23 cellular contexts compared by ENCODE assay signal in genomic region chr1:54365020-54365797, GRCh38. TPM values are rescaled to one million over a fixed set of nuclear protein-coding genes. Genes with fewer than 3 reads are reported as not detected.
DNase-seq lines count a peak whose midpoint lies in the region; ATAC-seq, FAIRE-seq and TF ChIP-seq lines count a peak whose summit lies in the region.
"Had no signal": no experiment of that assay in that cellular context is flagged by ENCODE, and none has a peak within 500 bp of the region (broad histone marks: within the 10 kb centered on the region; RNA-seq: fewer than 3 reads in every experiment).

No MANE protein-coding gene starts in this region.

- 0 out of 2 replicates have a peak, but pooled peaks cover 1% of the 10 kb centered on the region for H3K9me2 ChIP-seq in GM23338 (ENCODE audit: insufficient read depth)

- CTCF ChIA-PET in K562 (lab: Yijun Ruan, JAX; ENCODE audit: low intra/inter-chr PET ratio): interaction anchor here (0.5 kb wide), 1 partner anchor 41 kb away, joined by 4 read pairs; the partner anchor contains the start of gene SSBP3

- peak overlapping the region; percentile 38; the same call in 2 of the 3 replicates for H3K4me3 Mint-ChIP-seq in GM23338
- H3K4me3 Mint-ChIP-seq: activated CD4-positive, alpha-beta T cell treated with anti-CD3 and anti-CD28 coated beads for 36 hours; activated CD8-positive, alpha-beta memory T cell treated with anti-CD3 and anti-CD28 coated beads, Interleukin-2, amount 10 ng/mL, durations not matched to agents 7 days and 5 days; immature natural killer cell had no signal

- no peaks in the 10 kb centered on the region for H3K9me3 ChIP-seq in K562 (replicated peaks; ENCODE audit: control insufficient read depth, insufficient read depth, low read depth, low read length)
- H3K9me3 ChIP-seq: ascending aorta, ovary, thoracic aorta had no signal

- no peak for DNase-seq in GM23338 (ENCODE audit: low spot score)
- peak in 1 of 4 experiments; percentile 32 for DNase-seq in K562 (ENCODE audit: extremely low read depth in 1 of 4, low spot score in 3 of 4)
- peak; percentile 89 for DNase-seq in left lobe of liver (ENCODE audit: low spot score)
- DNase-seq in pons (ENCODE audit: low spot score): peak; percentile 76
- DNase-seq in coronary artery (ENCODE audit: low spot score): no peak
- DNase-seq: activated CD4-positive, alpha-beta T cell treated with anti-CD3 and anti-CD28 coated beads for 36 hours; activated CD8-positive, alpha-beta memory T cell treated with anti-CD3 and anti-CD28 coated beads, Interleukin-2, amount 10 ng/mL, durations not matched to agents 7 days and 5 days; activated gamma-delta T cell; Calu3; erythroblast; immature natural killer cell; MM.1S; NCI-H187 treated with DMSO at 0.1 percent for 48 hours; NCI-H510A treated with DMSO at 0.1 percent for 48 hours; ovary; SHP77; stimulated activated CD4-positive, alpha-beta T cell treated with anti-CD3 and anti-CD28 coated beads, Interleukin-4, amount 100 ng/mL, for 24 hours; T-helper 2 cell had no signal

- peak overlapping the region; percentile 84 for H3K27ac Mint-ChIP-seq in GM23338
- H3K27ac Mint-ChIP-seq: activated CD4-positive, alpha-beta T cell treated with anti-CD3 and anti-CD28 coated beads for 36 hours; activated CD8-positive, alpha-beta memory T cell treated with anti-CD3 and anti-CD28 coated beads, Interleukin-2, amount 10 ng/mL, durations not matched to agents 7 days and 5 days had no signal

- ATAC-seq in GM23338 (peak; percentile 6), K562 (peak; percentile 32; the same call in 2 of the 3 replicates), left lobe of liver (peak; percentile 88), GM19395 (IDR thresholded peaks at IDR 0.05; ENCODE audit: unreplicated experiment) (no peak), GM19452 (IDR thresholded peaks at IDR 0.05; ENCODE audit: unreplicated experiment) (no peak), HG03342 (IDR thresholded peaks at IDR 0.05; ENCODE audit: unreplicated experiment) (no peak)
- ATAC-seq: activated CD4-positive, alpha-beta T cell treated with anti-CD3 and anti-CD28 coated beads for 36 hours; activated CD8-positive, alpha-beta memory T cell treated with anti-CD3 and anti-CD28 coated beads, Interleukin-2, amount 10 ng/mL, durations not matched to agents 7 days and 5 days had no signal

- H2AFZ ChIP-seq in GM23338 (no peak overlapping the region), K562 (ENCODE audit: low read depth, low read length) (no peak overlapping the region)

- H3K9ac ChIP-seq in K562 (ENCODE audit: insufficient read depth in 1 of 2, low read depth in 2 of 2, low read length in 2 of 2): peak overlapping the region in 1 of 2 experiments; percentile 28; a peak in 2 of 4 replicates

- FAIRE-seq in K562 (lab: Jason Lieb, UNC): no peak

- POLR2A ChIA-PET in K562 (lab: Yijun Ruan, JAX): interaction anchor here (0.6 to 1.7 kb wide), 4 partner anchors 9 to 124 kb away, joined by 3 to 6 read pairs (median 4); no protein-coding TSS in a partner anchor

- no peaks in the 10 kb centered on the region for H3K36me3 ChIP-seq in GM23338 (ENCODE audit: insufficient read depth)
- H3K36me3 ChIP-seq in K562 (ENCODE audit: control insufficient read depth, insufficient read depth, low read length): peaks cover 31% of the 10 kb centered on the region
- H3K36me3 ChIP-seq: ascending aorta, ovary, thoracic aorta had no signal

- TF ChIP-seq POLR2A in K562 (conservative IDR thresholded peaks at IDR 0.05): no peak

- peaks cover 6% of the 10 kb centered on the region; the same call in 1 of the 2 replicates for H3F3A ChIP-seq in GM23338 (replicated peaks; ENCODE audit: low read depth)

- no peaks in the 10 kb centered on the region for H3K9me3 Mint-ChIP-seq in GM23338
- H3K9me3 Mint-ChIP-seq: immature natural killer cell had no signal

- intact Hi-C loops in K562 (cut with micrococcal nuclease): no loop called here

- H3K4me1 Mint-ChIP-seq in GM23338: peaks cover 87% of the 10 kb centered on the region

- H3K27me3 ChIP-seq in GM23338 (ENCODE audit: insufficient read depth): no peaks in the 10 kb centered on the region
- no peaks in the 10 kb centered on the region for H3K27me3 ChIP-seq in K562 (ENCODE audit: control insufficient read depth in 2 of 2, insufficient read depth in 2 of 2, low read length in 2 of 2)
- H3K27me3 ChIP-seq: ascending aorta, ovary had no signal

- no TSS peak for BruUV-seq in K562 (replicated peaks; lab: Mats Ljungman, UMichigan)

- H3K27me3 Mint-ChIP-seq in GM23338 (ENCODE audit: insufficient read depth, low read depth, poor library complexity): peaks cover 19% of the 10 kb centered on the region
- H3K27me3 Mint-ChIP-seq: activated CD4-positive, alpha-beta T cell treated with anti-CD3 and anti-CD28 coated beads for 36 hours; activated CD8-positive, alpha-beta memory T cell treated with anti-CD3 and anti-CD28 coated beads, Interleukin-2, amount 10 ng/mL, durations not matched to agents 7 days and 5 days had no signal

- in situ Hi-C loops in K562 (cut with MboI): no loop called here

- H3K9me1 ChIP-seq in K562 (ENCODE audit: control insufficient read depth, insufficient read depth, low read length): peaks cover 17% of the 10 kb centered on the region

- peaks cover 11% of the 10 kb centered on the region; the same call in 2 of the 3 replicates for H3K36me3 Mint-ChIP-seq in GM23338 (ENCODE audit: low read depth)

- H4K20me1 ChIP-seq in GM23338 (replicated peaks; ENCODE audit: insufficient read depth) (peaks cover 48% of the 10 kb centered on the region), K562 (replicated peaks; ENCODE audit: control insufficient read depth, insufficient read depth, low read length) (peaks cover 46% of the 10 kb centered on the region; the same call in 1 of the 2 replicates)

- H3K4me2 ChIP-seq in GM23338: peak overlapping the region; percentile 57
- no peak overlapping the region for H3K4me2 ChIP-seq in K562 (ENCODE audit: insufficient read depth, low read length)

- no peak for TF ChIP-seq RAD21 in K562 (CRISPR knock-in tag; conservative IDR thresholded peaks at IDR 0.05 in 1 of 2, IDR thresholded peaks at IDR 0.05 in 1 of 2)

- H3K4me3 ChIP-seq in GM23338 (0 out of 2 replicates have a peak overlapping the region, but pooled peaks have one; percentile 31), K562 (no peak overlapping the region), coronary artery (no peak overlapping the region)
- H3K4me3 ChIP-seq: ascending aorta, ovary, thoracic aorta had no signal

- H3K79me2 ChIP-seq in GM23338 (replicated peaks; ENCODE audit: insufficient read depth) (peaks cover 100% of the 10 kb centered on the region), K562 (ENCODE audit: control insufficient read depth, insufficient read depth, low read length) (peaks cover 78% of the 10 kb centered on the region)

- whole genome bisulfite sequencing in K562 (ENCODE audit: insufficient coverage, low coverage, missing lambda C conversion rate): 77% methylated on average over 17 of the region's 17 CpGs

- H3K4me1 ChIP-seq in GM23338 (ENCODE audit: insufficient read depth) (peaks cover 81% of the 10 kb centered on the region), K562 (replicated peaks in 1 of 2; ENCODE audit: control insufficient read depth in 2 of 2, insufficient read depth in 2 of 2, low read length in 2 of 2) (peaks cover 8 to 28% of the 10 kb centered on the region in 2 experiments; a peak in 3 of 5 replicates)
- H3K4me1 ChIP-seq: ascending aorta had no signal

- TF ChIP-seq CTCF in GM23338 (conservative IDR thresholded peaks at IDR 0.05; ENCODE audit: low read depth in 2 of 2): no peak
- no peak for TF ChIP-seq CTCF in K562 (IDR thresholded peaks at IDR 0.05 in 2 of 3, conservative IDR thresholded peaks at IDR 0.05 in 1 of 3; ENCODE audit: insufficient read depth in 2 of 3, low read depth in 1 of 3, low read length in 3 of 3)
- TF ChIP-seq CTCF in coronary artery (IDR thresholded peaks at IDR 0.05): no peak

- H3K27ac ChIP-seq in GM23338 (ENCODE audit: low read depth) (peak overlapping the region; percentile 62; the same call in 1 of the 2 replicates), K562 (ENCODE audit: extremely low read depth, low read depth, low read length) (no peak overlapping the region), coronary artery (no peak overlapping the region)
- H3K27ac ChIP-seq: ascending aorta, ovary, thoracic aorta had no signal

- no peak for TF ChIP-seq EP300 in K562 (IDR thresholded peaks at IDR 0.05; ENCODE audit: low read length)

TF ChIP-seq in GM23338, 12 proteins besides CTCF, POLR2A, EP300 and RAD21 (continues in another document):
- no peak for TF ChIP-seq ZNF331 (CRISPR knock-in tag; IDR thresholded peaks at IDR 0.05; ENCODE audit: low read depth)
- no peak for TF ChIP-seq ZNF114 (CRISPR knock-in tag; IDR thresholded peaks at IDR 0.05)
- TF ChIP-seq EZH2 (IDR thresholded peaks at IDR 0.05; ENCODE audit: low read depth, unreplicated experiment): no peak

TF ChIP-seq in K562, 482 proteins besides CTCF, POLR2A, EP300 and RAD21 (continues in another document):
- TF ChIP-seq CAMTA2 (CRISPR knock-in tag; conservative IDR thresholded peaks at IDR 0.05): no peak
- TF ChIP-seq FOSL1 (tag; conservative IDR thresholded peaks at IDR 0.05): no peak
- no peak for TF ChIP-seq OTX1 (CRISPR knock-in tag; IDR thresholded peaks at IDR 0.05)
- no peak for TF ChIP-seq CEBPG (CRISPR knock-in tag; IDR thresholded peaks at IDR 0.05)
- TF ChIP-seq CEBPG (tag; conservative IDR thresholded peaks at IDR 0.05 in 1 of 2, IDR thresholded peaks at IDR 0.05 in 1 of 2): peak in 1 of 2 experiments; percentile 15; a peak in 1 of 4 replicates

RNA-seq across cellular contexts. Expression of gene SSBP3, which starts 41.0 kb away (rescaled TPM):
- 47.4 and 59.5 TPM in 2 replicates for total RNA-seq in GM23338 (2014; rRNA removed; shearing (Covaris generic))
- 68.6 and 82.3 TPM in 2 replicates for polyA plus RNA-seq in GM23338 (2016; fragmentation: Nextera tagmentation; extraction: Ambion mirVana)
- total RNA-seq in K562 (2011; cell fraction: chromatin; rRNA removed; ENCODE audit: low replicate concordance): 55.7 and 82.4 TPM in 2 replicates
- total RNA-seq in K562 (2011; cell fraction: nucleolus; rRNA removed): 34.6 and 49.5 TPM in 2 replicates
- total RNA-seq in K562 (2011; cell fraction: nucleoplasm; rRNA removed): 48.8 and 81.9 TPM in 2 replicates
- 23.8 and 36.9 TPM in 2 replicates for total RNA-seq in K562 (2014; rRNA removed)
- 33.8 and 44.0 TPM in 2 replicates for total RNA-seq in K562 (2014; rRNA removed; fragmentation: Illumina TruSeq; extraction: Trizol)
- total RNA-seq in K562 (2015; rRNA removed; fragmentation: Illumina TruSeq; extraction: Trizol): 39.8 and 45.1 TPM in 2 replicates
- total RNA-seq in K562 (2021): 102 and 106 TPM in 2 replicates
- polyA plus RNA-seq in K562 (2011; rRNA removed): 17.6 and 43.9 TPM in 2 replicates
- polyA plus RNA-seq in K562 (2011; cell fraction: cytosol; rRNA removed): 18.4 and 40.7 TPM in 2 replicates
- polyA plus RNA-seq in K562 (2011; cell fraction: nucleus; rRNA removed): 39.0 and 40.4 TPM in 2 replicates
- polyA plus RNA-seq in K562 (2012): 79.9 and 107 TPM in 2 replicates
- polyA plus RNA-seq in K562 (2014; fragmentation: Illumina TruSeq; extraction: Trizol): 107 and 108 TPM in 2 replicates
- 1 to 10 TPM; 8.7 TPM for polyA plus RNA-seq in K562 (2014; fragmentation: Nextera tagmentation; extraction: Ambion mirVana)
- polyA plus RNA-seq in K562 (2014; rRNA removed): 51.4 and 68.8 TPM in 2 replicates
- polyA minus RNA-seq in K562 (2011; rRNA and poly(A)+ RNA removed): 13.2 and 17.4 TPM in 2 replicates
- 21.6 and 33.8 TPM in 2 replicates for polyA minus RNA-seq in K562 (2011; cell fraction: cytosol; rRNA and poly(A)+ RNA removed)
- 9.7 and 14.1 TPM in 2 replicates for polyA minus RNA-seq in K562 (2011; cell fraction: nucleus; rRNA and poly(A)+ RNA removed)
- total RNA-seq in left lobe of liver: 21.7 TPM

Comparison
In these comparisons a context has a peak if more than half of its experiments do, and no peak if none do; other contexts are left out.
1. ATAC-seq: peak in GM23338 (single experiment), K562 (single experiment) and left lobe of liver (single experiment); none in GM19395 (single experiment), GM19452 (single experiment) and HG03342 (single experiment).
2. DNase-seq: peak in left lobe of liver (single experiment) and pons (single experiment); none in GM23338 (single experiment) and coronary artery (single experiment).